ENCODE assay signal across 12 cellular contexts in the genomic region with DNA sequence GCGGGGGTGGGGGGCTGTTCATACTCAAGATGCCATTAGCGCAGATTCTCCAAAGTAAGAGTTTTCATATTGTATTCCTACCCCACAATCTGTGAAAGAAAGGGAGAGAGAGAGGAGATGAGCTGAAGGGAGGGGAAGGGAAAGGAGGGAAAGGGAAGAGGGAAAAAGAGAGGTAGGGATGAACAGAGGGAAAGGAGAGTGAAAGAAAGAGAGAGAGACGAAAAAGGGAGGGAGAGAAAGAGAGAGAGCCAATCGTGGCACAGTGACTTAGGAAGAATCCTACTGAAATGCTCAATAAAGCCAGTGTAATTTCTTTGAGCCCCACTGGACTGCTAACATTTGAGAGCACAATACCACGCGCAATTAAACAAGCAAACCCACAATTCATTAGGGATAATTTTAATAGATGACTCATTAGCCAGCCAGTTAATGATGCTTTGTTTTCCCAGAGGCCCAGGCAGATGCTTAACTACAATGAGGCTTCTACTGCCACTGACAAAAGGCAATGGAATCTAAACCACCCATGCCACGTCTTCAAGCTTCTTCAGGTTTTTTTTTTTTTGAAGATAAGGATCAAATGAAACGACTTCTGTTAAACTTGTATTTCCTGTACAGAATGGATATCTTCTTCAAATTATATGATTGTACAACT.
DNase-seq lines count a peak whose midpoint lies in the region; ATAC-seq and TF ChIP-seq lines count a peak whose summit lies in the region.
"Had no signal": no experiment of that assay in that cellular context is flagged by ENCODE, and none has a peak within 500 bp of the region (broad histone marks: within the 10 kb centered on the region; RNA-seq: fewer than 3 reads in every experiment).

No MANE protein-coding gene starts in this region.

- H3K4me1 ChIP-seq in DND-41 (ENCODE audit: insufficient read depth, low read length) (peaks cover 55% of the 10 kb centered on the region), PC-9 (replicated peaks; ENCODE audit: insufficient read depth) (peaks cover 30% of the 10 kb centered on the region)
- no peaks in the 10 kb centered on the region for H3K4me1 ChIP-seq in CD8-positive, alpha-beta memory T cell (ENCODE audit: insufficient read depth, low read length)

- peak; percentile 64 for ATAC-seq in DND-41 (ENCODE audit: insufficient read depth, low read depth)
- no peak for ATAC-seq in natural killer cell treated with Interleukin-12 subunit alpha and Interleukin-12 subunit beta and Interleukin-15 and Interleukin-18, amount 100 ng/mL, for 72 hours
- no peak for ATAC-seq in GM18520 (IDR thresholded peaks at IDR 0.05; ENCODE audit: unreplicated experiment)

- peaks cover 19 to 23% of the 10 kb centered on the region in 2 donors for H3K4me1 Mint-ChIP-seq in natural killer cell treated with Interleukin-12 subunit alpha and Interleukin-12 subunit beta and Interleukin-15 and Interleukin-18, amount 100 ng/mL, for 72 hours (ENCODE audit: low read depth in 2 of 2)
- H3K4me1 Mint-ChIP-seq in CD8-positive, alpha-beta memory T cell, result peaks cover 2 to 8% (median 5%) of the 10 kb centered on the region in 3 donors

- H2AFZ ChIP-seq in DND-41 (ENCODE audit: low read depth, low read length) (no peak overlapping the region), PC-9 (no peak overlapping the region)

- TF ChIP-seq CTCF in DND-41 (IDR thresholded peaks at IDR 0.05; ENCODE audit: borderline replicate concordance, extremely low read depth, low read length, poor library complexity, severe bottlenecking) (no peak), PC-9 (conservative IDR thresholded peaks at IDR 0.05) (no peak)

- no peaks in the 10 kb centered on the region for H3K79me2 ChIP-seq in DND-41 (ENCODE audit: insufficient read depth, low read length)
- no peaks in the 10 kb centered on the region for H3K79me2 ChIP-seq in PC-9 (ENCODE audit: low read depth)

- H3K4me3 ChIP-seq in DND-41 (ENCODE audit: low read depth in 1 of 2, low read length in 2 of 2), result no peak overlapping the region
- no peak overlapping the region for H3K4me3 ChIP-seq in PC-9
- H3K4me3 ChIP-seq in CD8-positive, alpha-beta memory T cell (ENCODE audit: low read length), result no peak overlapping the region

- no peaks in the 10 kb centered on the region for H3K27me3 ChIP-seq in DND-41 (ENCODE audit: insufficient read depth, low read length, poor library complexity)
- H3K27me3 ChIP-seq in PC-9 (ENCODE audit: insufficient read depth, low read depth), result no peaks in the 10 kb centered on the region
- H3K27me3 ChIP-seq in CD8-positive, alpha-beta memory T cell (ENCODE audit: insufficient read depth, low read length, poor library complexity, severe bottlenecking), result no peaks in the 10 kb centered on the region

- intact Hi-C loops in PC-9 (cut with micrococcal nuclease; ENCODE audit: unreplicated experiment), result loop anchor here (2.0 to 10.0 kb wide), 7 partner anchors 36 to 848 kb away; partner anchors contain the start of genes FOXC1 and WRNIP1

- H4K20me1 ChIP-seq in DND-41 (ENCODE audit: insufficient read depth, low read length), result no peaks in the 10 kb centered on the region
- no peaks in the 10 kb centered on the region for H4K20me1 ChIP-seq in PC-9 (ENCODE audit: insufficient read depth)

- H3K36me3 Mint-ChIP-seq in natural killer cell treated with Interleukin-12 subunit alpha and Interleukin-12 subunit beta and Interleukin-15 and Interleukin-18, amount 100 ng/mL, for 72 hours, result no peaks in the 10 kb centered on the region
- peaks cover 0 to 7% (median 5%) of the 10 kb centered on the region in 3 donors for H3K36me3 Mint-ChIP-seq in CD8-positive, alpha-beta memory T cell

- H3K36me3 ChIP-seq in DND-41 (ENCODE audit: insufficient read depth, low read length) (no peaks in the 10 kb centered on the region), PC-9 (ENCODE audit: low read depth) (no peaks in the 10 kb centered on the region)
- H3K36me3 ChIP-seq in CD8-positive, alpha-beta memory T cell (ENCODE audit: insufficient read depth, low read length), result no peaks in the 10 kb centered on the region

- POLR2A ChIA-PET in PC-9 (lab: Charles Lee; ENCODE audit: unreplicated experiment), result interaction anchor here (0.6 kb wide), 4 partner anchors 62 to 925 kb away, joined by 3 to 9 read pairs (median 5); partner anchors contain the start of gene SERPINB1
- POLR2A ChIA-PET in CD8-positive, alpha-beta memory T cell (lab: Charles Lee), result no interaction called here

- H3K9me3 ChIP-seq in DND-41 (ENCODE audit: insufficient read depth, low read length, severe bottlenecking), result no peaks in the 10 kb centered on the region
- H3K9me3 ChIP-seq in PC-9 (ENCODE audit: insufficient read depth, low read depth), result no peaks in the 10 kb centered on the region
- H3K9me3 ChIP-seq in CD8-positive, alpha-beta memory T cell (ENCODE audit: low read length), result no peaks in the 10 kb centered on the region

- no peak overlapping the region for H3K4me3 Mint-ChIP-seq in natural killer cell treated with Interleukin-12 subunit alpha and Interleukin-12 subunit beta and Interleukin-15 and Interleukin-18, amount 100 ng/mL, for 72 hours
- no peak overlapping the region for H3K4me3 Mint-ChIP-seq in CD8-positive, alpha-beta memory T cell
- H3K4me3 Mint-ChIP-seq: memory B cell had no signal

- DNase-seq in DND-41 (peak; percentile 26), PC-9 (peak; percentile 45 to 90), epithelial cell of prostate (ENCODE audit: low read depth, low spot score) (peak; percentile 83), NCI-H2227 (lab: John Stamatoyannopoulos, UW; ENCODE audit: unreplicated experiment) (no peak)
- DNase-seq in natural killer cell treated with Interleukin-12 subunit alpha and Interleukin-12 subunit beta and Interleukin-15 and Interleukin-18, amount 100 ng/mL, for 72 hours (ENCODE audit: low spot score), result no peak
- DNase-seq in CD8-positive, alpha-beta memory T cell, result no peak
- no peak for DNase-seq in stimulated activated CD4-positive, alpha-beta T cell treated with anti-CD3 and anti-CD28 coated beads, Interleukin-2, amount 100 ng/mL, for 24 hours
- DNase-seq: activated CD4-positive, alpha-beta T cell treated with anti-CD3 and anti-CD28 coated beads, Interleukin-2, amount 50 U/mL, for 48 hours; DMS153; NCI-H524 treated with DMSO at 0.1 percent for 48 hours had no signal

- CTCF ChIA-PET in PC-9 (lab: Charles Lee), result interaction anchor here (0.7 kb wide), 1 partner anchor 22 kb away, joined by 5 read pairs; no protein-coding TSS in a partner anchor
- CTCF ChIA-PET in CD8-positive, alpha-beta memory T cell (lab: Charles Lee), result interaction anchor here (0.6 kb wide), 1 partner anchor 316 kb away, joined by 4 read pairs; no protein-coding TSS in a partner anchor

- H3K9ac ChIP-seq in DND-41 (ENCODE audit: low read depth, low read length), result no peak overlapping the region

- H3K9me2 ChIP-seq in PC-9 (ENCODE audit: insufficient read depth), result no peaks in the 10 kb centered on the region

- peak overlapping the region; percentile 41 for H3K27ac ChIP-seq in DND-41 (ENCODE audit: low read length)
- peak overlapping the region; percentile 89 for H3K27ac ChIP-seq in PC-9
- H3K27ac ChIP-seq in epithelial cell of prostate, result peak overlapping the region; percentile 83
- H3K27ac ChIP-seq in CD8-positive, alpha-beta memory T cell (ENCODE audit: low read depth, low read length), result no peak overlapping the region

- H3F3A ChIP-seq in PC-9 (ENCODE audit: insufficient read depth, low read depth), result peaks cover 26% of the 10 kb centered on the region

- H3K27ac Mint-ChIP-seq in natural killer cell treated with Interleukin-12 subunit alpha and Interleukin-12 subunit beta and Interleukin-15 and Interleukin-18, amount 100 ng/mL, for 72 hours, result peak overlapping the region; percentile 48 to 78
- no peak overlapping the region for H3K27ac Mint-ChIP-seq in CD8-positive, alpha-beta memory T cell
- H3K27ac Mint-ChIP-seq: memory B cell had no signal

- no peaks in the 10 kb centered on the region for H3K9me3 Mint-ChIP-seq in natural killer cell treated with Interleukin-12 subunit alpha and Interleukin-12 subunit beta and Interleukin-15 and Interleukin-18, amount 100 ng/mL, for 72 hours
- no peaks in the 10 kb centered on the region for H3K9me3 Mint-ChIP-seq in CD8-positive, alpha-beta memory T cell
- H3K9me3 Mint-ChIP-seq: memory B cell had no signal

- no peaks in the 10 kb centered on the region for H3K27me3 Mint-ChIP-seq in natural killer cell treated with Interleukin-12 subunit alpha and Interleukin-12 subunit beta and Interleukin-15 and Interleukin-18, amount 100 ng/mL, for 72 hours
- H3K27me3 Mint-ChIP-seq in CD8-positive, alpha-beta memory T cell, result no peaks in the 10 kb centered on the region
- H3K27me3 Mint-ChIP-seq: memory B cell had no signal

- 0 out of 2 replicates have a peak overlapping the region, but pooled peaks have one; percentile 9 for H3K4me2 ChIP-seq in DND-41 (ENCODE audit: insufficient read depth, low read length)
- peak overlapping the region; percentile 58; the same call in 1 of the 2 replicates for H3K4me2 ChIP-seq in PC-9

- BruUV-seq in PC-9 (replicated peaks; lab: Mats Ljungman, UMichigan), result no TSS peak

Comparison
In these comparisons a context has a peak if more than half of its experiments do, and no peak if none do; other contexts are left out.
1. DNase-seq: peak in DND-41 (single experiment), PC-9 (2 of 2) and epithelial cell of prostate (single experiment); none in natural killer cell treated with Interleukin-12 subunit alpha and Interleukin-12 subunit beta and Interleukin-15 and Interleukin-18, amount 100 ng/mL, for 72 hours (single experiment), NCI-H2227 (single experiment), CD8-positive, alpha-beta memory T cell (0 of 5) and stimulated activated CD4-positive, alpha-beta T cell treated with anti-CD3 and anti-CD28 coated beads, Interleukin-2, amount 100 ng/mL, for 24 hours (0 of 2).
2. H3K27ac Mint-ChIP-seq: peak in natural killer cell treated with Interleukin-12 subunit alpha and Interleukin-12 subunit beta and Interleukin-15 and Interleukin-18, amount 100 ng/mL, for 72 hours (2 of 2); none in CD8-positive, alpha-beta memory T cell (0 of 8).